In the genomic region with DNA sequence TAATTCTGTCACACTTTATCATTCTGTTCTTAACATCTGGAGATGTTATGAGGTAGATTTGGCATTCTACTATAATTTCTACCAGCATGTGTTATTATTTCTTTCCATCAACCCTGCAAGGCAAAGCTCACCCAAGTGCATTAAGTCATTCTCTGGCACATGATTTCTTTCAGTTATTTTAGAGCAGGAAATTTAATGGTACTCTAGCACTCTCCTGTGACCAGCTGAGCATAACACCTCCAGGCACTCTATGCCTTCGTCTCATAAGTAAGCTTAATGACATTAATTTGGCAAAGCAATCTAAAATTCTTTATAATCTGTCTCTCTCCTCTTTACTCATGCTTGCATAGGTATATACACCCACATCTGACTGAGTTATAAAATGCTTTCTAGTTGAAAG, we compare ENCODE assay signal across 13 cellular contexts.
DNase-seq lines count a peak whose midpoint lies in the region; ATAC-seq and TF ChIP-seq lines count a peak whose summit lies in the region.
"Had no signal": no experiment of that assay in that cellular context is flagged by ENCODE, and none has a peak within 500 bp of the region (broad histone marks: within the 10 kb centered on the region; RNA-seq: fewer than 3 reads in every experiment).

No MANE protein-coding gene starts in this region.

- H3K36me3 Mint-ChIP-seq in chondrocyte (ENCODE audit: low read depth): no peaks in the 10 kb centered on the region
- no peaks in the 10 kb centered on the region for H3K36me3 Mint-ChIP-seq in activated CD4-positive, alpha-beta memory T cell treated with anti-CD3 and anti-CD28 coated beads, Interleukin-2, amount 10 ng/mL, durations not matched to agents 7 days and 5 days (ENCODE audit: low read depth)
- H3K36me3 Mint-ChIP-seq: activated naive CD4-positive, alpha-beta T cell treated with anti-CD3 and anti-CD28 coated beads, Interleukin-2, amount 50 U/mL, for 24 hours had no signal

- H3K4me3 ChIP-seq in retinal pigment epithelial cell (ENCODE audit: low read length): no peak overlapping the region
- H3K4me3 ChIP-seq: uterus had no signal

- POLR2A ChIA-PET in activated CD4-positive, alpha-beta memory T cell treated with anti-CD3 and anti-CD28 coated beads, Interleukin-2, amount 10 ng/mL, durations not matched to agents 7 days and 5 days (lab: Charles Lee): no interaction called here

- no peak overlapping the region for H3K27ac Mint-ChIP-seq in chondrocyte (ENCODE audit: unreplicated experiment)
- no peak overlapping the region for H3K27ac Mint-ChIP-seq in activated CD4-positive, alpha-beta memory T cell treated with anti-CD3 and anti-CD28 coated beads, Interleukin-2, amount 10 ng/mL, durations not matched to agents 7 days and 5 days
- H3K27ac Mint-ChIP-seq: activated naive CD4-positive, alpha-beta T cell treated with anti-CD3 and anti-CD28 coated beads, Interleukin-2, amount 50 U/mL, for 24 hours had no signal

- H3K27me3 Mint-ChIP-seq in chondrocyte (ENCODE audit: low read depth): no peaks in the 10 kb centered on the region
- no peaks in the 10 kb centered on the region for H3K27me3 Mint-ChIP-seq in activated CD4-positive, alpha-beta memory T cell treated with anti-CD3 and anti-CD28 coated beads, Interleukin-2, amount 10 ng/mL, durations not matched to agents 7 days and 5 days
- H3K27me3 Mint-ChIP-seq: activated naive CD4-positive, alpha-beta T cell treated with anti-CD3 and anti-CD28 coated beads, Interleukin-2, amount 50 U/mL, for 24 hours had no signal

- H3K4me3 Mint-ChIP-seq in chondrocyte (ENCODE audit: unreplicated experiment): no peak overlapping the region
- H3K4me3 Mint-ChIP-seq in activated CD4-positive, alpha-beta memory T cell treated with anti-CD3 and anti-CD28 coated beads, Interleukin-2, amount 10 ng/mL, durations not matched to agents 7 days and 5 days: no peak overlapping the region
- H3K4me3 Mint-ChIP-seq: activated naive CD4-positive, alpha-beta T cell treated with anti-CD3 and anti-CD28 coated beads, Interleukin-2, amount 50 U/mL, for 24 hours had no signal

- ATAC-seq in activated CD4-positive, CD25-positive, alpha-beta regulatory T cell treated with anti-CD3 and anti-CD28 coated beads, Interleukin-2, amount 50 U/mL, for 24 hours: no peak
- ATAC-seq: esophagus mucosa had no signal

- DNase-seq in NCI-H446 treated with DMSO at 0.1 percent for 48 hours (lab: John Stamatoyannopoulos, UW) (peak; percentile 2), NCI-H446 (lab: John Stamatoyannopoulos, UW) (no peak), NCI-H2081 treated with DMSO at 0.1 percent for 48 hours (lab: John Stamatoyannopoulos, UW) (peak; percentile 71), chondrocyte (ENCODE audit: low spot score) (no peak), retinal pigment epithelial cell (ENCODE audit: low read depth) (peak; percentile 46), H4 (ENCODE audit: low spot score) (no peak)
- DNase-seq in activated CD4-positive, alpha-beta memory T cell treated with anti-CD3 and anti-CD28 coated beads, Interleukin-2, amount 10 ng/mL, durations not matched to agents 7 days and 5 days: no peak
- DNase-seq: cerebellar nuclear complex, mesendoderm, uterus had no signal

- TF ChIP-seq CTCF in chondrocyte (IDR thresholded peaks at IDR 0.05) (peak; percentile 18), retinal pigment epithelial cell (conservative IDR thresholded peaks at IDR 0.05; ENCODE audit: low read depth, low read length) (peak; percentile 53)

- H3K9me3 Mint-ChIP-seq in chondrocyte (ENCODE audit: low read depth): no peaks in the 10 kb centered on the region
- H3K9me3 Mint-ChIP-seq in activated CD4-positive, alpha-beta memory T cell treated with anti-CD3 and anti-CD28 coated beads, Interleukin-2, amount 10 ng/mL, durations not matched to agents 7 days and 5 days: peaks cover 7% of the 10 kb centered on the region

- H3K4me1 Mint-ChIP-seq in chondrocyte (ENCODE audit: low read depth): peaks cover 14% of the 10 kb centered on the region
- H3K4me1 Mint-ChIP-seq in activated CD4-positive, alpha-beta memory T cell treated with anti-CD3 and anti-CD28 coated beads, Interleukin-2, amount 10 ng/mL, durations not matched to agents 7 days and 5 days: no peaks in the 10 kb centered on the region
- H3K4me1 Mint-ChIP-seq: activated naive CD4-positive, alpha-beta T cell treated with anti-CD3 and anti-CD28 coated beads, Interleukin-2, amount 50 U/mL, for 24 hours had no signal

- CTCF ChIA-PET in activated CD4-positive, alpha-beta memory T cell treated with anti-CD3 and anti-CD28 coated beads, Interleukin-2, amount 10 ng/mL, durations not matched to agents 7 days and 5 days (lab: Charles Lee): no interaction called here

Comparison
In these comparisons a context has a peak if more than half of its experiments do, and no peak if none do; other contexts are left out.
1. DNase-seq: peak in NCI-H446 treated with DMSO at 0.1 percent for 48 hours (single experiment), NCI-H2081 treated with DMSO at 0.1 percent for 48 hours (single experiment) and retinal pigment epithelial cell (single experiment); none in NCI-H446 (0 of 2), chondrocyte (single experiment), H4 (single experiment) and activated CD4-positive, alpha-beta memory T cell treated with anti-CD3 and anti-CD28 coated beads, Interleukin-2, amount 10 ng/mL, durations not matched to agents 7 days and 5 days (single experiment).